Comparison of ENCODE assay signal across 25 cellular contexts in genomic region chr12:65953621-65954020, GRCh38.
DNase-seq lines count a peak whose midpoint lies in the region; TF ChIP-seq lines count a peak whose summit lies in the region.
"Had no signal": no experiment of that assay in that cellular context is flagged by ENCODE, and none has a peak within 500 bp of the region (broad histone marks: within the 10 kb centered on the region; RNA-seq: fewer than 3 reads in every experiment).

No MANE protein-coding gene starts in this region.

- peaks cover 1% of the 10 kb centered on the region for H3K79me1 ChIP-seq in mesenchymal stem cell (replicated peaks; ENCODE audit: low read length, poor library complexity, severe bottlenecking)

- H3K18ac ChIP-seq in mesenchymal stem cell (ENCODE audit: low read depth in 1 of 2, low read length in 2 of 2): no peak overlapping the region

- no peak overlapping the region for H2AK5ac ChIP-seq in mesenchymal stem cell (ENCODE audit: low read length, severe bottlenecking)

- H2BK5ac ChIP-seq in mesenchymal stem cell (ENCODE audit: low read depth, low read length, poor library complexity, severe bottlenecking): no peak overlapping the region

- no peak overlapping the region for H3K9ac ChIP-seq in mesenchymal stem cell (ENCODE audit: low read length)

- no peak overlapping the region for H3K4ac ChIP-seq in mesenchymal stem cell (ENCODE audit: low read depth in 1 of 2, low read length in 2 of 2)

- H3K36me3 ChIP-seq in mesenchymal stem cell (ENCODE audit: control insufficient read depth in 1 of 2, insufficient read depth in 2 of 2, low read depth in 1 of 2, low read length in 2 of 2): peaks cover 7 to 60% of the 10 kb centered on the region in 2 experiments
- H3K36me3 ChIP-seq: esophagus muscularis mucosa had no signal

- BruUV-seq in Calu3 (replicated peaks; lab: Mats Ljungman, UMichigan): TSS peak; percentile 11

- 20% methylated on average over 1 of the region's 3 CpGs for WGBS in mesenchymal stem cell

- H2BK15ac ChIP-seq in mesenchymal stem cell (ENCODE audit: low read depth, poor library complexity, severe bottlenecking): no peak overlapping the region

- intact Hi-C loops in Calu3 (cut with micrococcal nuclease; ENCODE audit: unreplicated experiment): loop anchor here (2.0 to 10.0 kb wide), 2 partner anchors 61 to 129 kb away; partner anchors contain the start of gene HMGA2
- intact Hi-C loops in activated naive CD4-positive, alpha-beta T cell treated with anti-CD3 and anti-CD28 coated beads for 36 hours (cut with micrococcal nuclease): no loop called here

- no peaks in the 10 kb centered on the region for H3K9me3 Mint-ChIP-seq in Calu3 (ENCODE audit: low read depth, unreplicated experiment)
- H3K9me3 Mint-ChIP-seq in activated naive CD4-positive, alpha-beta T cell treated with anti-CD3 and anti-CD28 coated beads for 36 hours: no peaks in the 10 kb centered on the region
- H3K9me3 Mint-ChIP-seq: CD8-positive, alpha-beta memory T cell; IgD-negative memory B cell; T-cell; type B pancreatic cell had no signal

- no peak for DNase-seq in Calu3
- peak; percentile 63 for DNase-seq in HS-5 (ENCODE audit: low read depth)
- peak; percentile 26 for DNase-seq in dermis blood vessel endothelial cell
- peak; percentile 49 for DNase-seq in mesenchymal stem cell
- no peak for DNase-seq in activated CD8-positive, alpha-beta memory T cell treated with anti-CD3 and anti-CD28 coated beads for 24 hours
- DNase-seq in hippocampal formation (lab: John Stamatoyannopoulos, UW): no peak
- no peak for DNase-seq in activated naive CD4-positive, alpha-beta T cell treated with anti-CD3 and anti-CD28 coated beads for 36 hours
- DNase-seq in activated CD4-positive, alpha-beta T cell treated with anti-CD3 and anti-CD28 coated beads, Interleukin-2, amount 50 U/mL, for 4 hours: no peak
- DNase-seq: activated CD4-positive, alpha-beta T cell treated with anti-CD3 and anti-CD28 coated beads, Interleukin-2, amount 50 U/mL, for 48 hours; activated effector memory CD4-positive, alpha-beta T cell treated with anti-CD3 and anti-CD28 coated beads, Interleukin-2, amount 50 U/mL, for 16 hours; AML-193; amniotic stem cell; caudate nucleus; CD8-positive, alpha-beta memory T cell; DND-41; NCI-H146; NCI-H2171; NCI-H526 treated with DMSO at 0.1 percent for 48 hours; SHP77; stimulated activated CD4-positive, alpha-beta T cell treated with anti-CD3 and anti-CD28 coated beads, Interleukin-4, amount 100 ng/mL, for 4 hours; T-cell had no signal

- no peak overlapping the region for H3K4me2 ChIP-seq in mesenchymal stem cell (ENCODE audit: low read length, poor library complexity, severe bottlenecking)

- H3K27ac Mint-ChIP-seq in Calu3 (ENCODE audit: unreplicated experiment): peak overlapping the region; percentile 23
- H3K27ac Mint-ChIP-seq in activated naive CD4-positive, alpha-beta T cell treated with anti-CD3 and anti-CD28 coated beads for 36 hours: no peak overlapping the region
- H3K27ac Mint-ChIP-seq: CD8-positive, alpha-beta memory T cell; IgD-negative memory B cell; T-cell had no signal

- no peaks in the 10 kb centered on the region for H3K27me3 ChIP-seq in mesenchymal stem cell (ENCODE audit: control insufficient read depth in 1 of 2, insufficient read depth in 1 of 2, low read length in 2 of 2)

- H3K4me3 Mint-ChIP-seq in Calu3 (ENCODE audit: low read depth, unreplicated experiment): no peak overlapping the region
- no peak overlapping the region for H3K4me3 Mint-ChIP-seq in activated naive CD4-positive, alpha-beta T cell treated with anti-CD3 and anti-CD28 coated beads for 36 hours
- H3K4me3 Mint-ChIP-seq: CD8-positive, alpha-beta memory T cell; IgD-negative memory B cell; T-cell; type B pancreatic cell had no signal

- CTCF ChIA-PET in Calu3 (lab: Charles Lee): no interaction called here
- CTCF ChIA-PET in activated naive CD4-positive, alpha-beta T cell treated with anti-CD3 and anti-CD28 coated beads for 36 hours (lab: Charles Lee): no interaction called here

- H3K27ac ChIP-seq in mesenchymal stem cell (ENCODE audit: low read length, poor library complexity, severe bottlenecking): peak overlapping the region; percentile 47
- H3K27ac ChIP-seq: esophagus muscularis mucosa, HL-60 had no signal

- H3K14ac ChIP-seq in mesenchymal stem cell (ENCODE audit: low read length in 2 of 2): no peak overlapping the region

- no peak overlapping the region for H4K91ac ChIP-seq in mesenchymal stem cell (ENCODE audit: low read length)

- H3K4me1 ChIP-seq in mesenchymal stem cell (ENCODE audit: control insufficient read depth, insufficient read depth, low read depth, low read length): peaks cover 8% of the 10 kb centered on the region

- peaks cover 75% of the 10 kb centered on the region for H3K4me1 Mint-ChIP-seq in Calu3 (ENCODE audit: low read depth, unreplicated experiment)
- peaks cover 4% of the 10 kb centered on the region for H3K4me1 Mint-ChIP-seq in activated naive CD4-positive, alpha-beta T cell treated with anti-CD3 and anti-CD28 coated beads for 36 hours (ENCODE audit: low read depth)

- H3K9me3 ChIP-seq in mesenchymal stem cell (ENCODE audit: control insufficient read depth, low read length): no peaks in the 10 kb centered on the region
- H3K9me3 ChIP-seq: esophagus muscularis mucosa had no signal

- no peak overlapping the region for H2BK12ac ChIP-seq in mesenchymal stem cell (ENCODE audit: low read length in 2 of 2)

- no peak overlapping the region for H3K23ac ChIP-seq in mesenchymal stem cell (ENCODE audit: low read length in 2 of 2)

- H3K4me3 ChIP-seq in mesenchymal stem cell (ENCODE audit: insufficient read depth in 1 of 2, low read depth in 1 of 2, low read length in 2 of 2): no peak overlapping the region
- H3K4me3 ChIP-seq: esophagus muscularis mucosa had no signal

- H4K8ac ChIP-seq in mesenchymal stem cell (ENCODE audit: low read length): no peak overlapping the region

- no peak for TF ChIP-seq CTCF in Calu3 (IDR thresholded peaks at IDR 0.05; ENCODE audit: unreplicated experiment)

- peaks cover 27% of the 10 kb centered on the region for H3K36me3 Mint-ChIP-seq in Calu3 (ENCODE audit: insufficient read depth, unreplicated experiment)
- H3K36me3 Mint-ChIP-seq in activated naive CD4-positive, alpha-beta T cell treated with anti-CD3 and anti-CD28 coated beads for 36 hours (ENCODE audit: low read depth): no peaks in the 10 kb centered on the region
- H3K36me3 Mint-ChIP-seq: CD8-positive, alpha-beta memory T cell; IgD-negative memory B cell; T-cell had no signal

- no peak overlapping the region for H2AFZ ChIP-seq in mesenchymal stem cell (ENCODE audit: low read depth, low read length)

- H3K27me3 Mint-ChIP-seq in Calu3 (ENCODE audit: unreplicated experiment): no peaks in the 10 kb centered on the region
- H3K27me3 Mint-ChIP-seq in activated naive CD4-positive, alpha-beta T cell treated with anti-CD3 and anti-CD28 coated beads for 36 hours (ENCODE audit: low read depth): peaks cover 9% of the 10 kb centered on the region
- H3K27me3 Mint-ChIP-seq: IgD-negative memory B cell, type B pancreatic cell had no signal

- H2BK120ac ChIP-seq in mesenchymal stem cell (ENCODE audit: low read depth, low read length): no peak overlapping the region

Comparison
In these comparisons a context has a peak if more than half of its experiments do, and no peak if none do; other contexts are left out.
1. DNase-seq: peak in HS-5 (single experiment), dermis blood vessel endothelial cell (single experiment) and mesenchymal stem cell (single experiment); none in Calu3 (single experiment), activated CD8-positive, alpha-beta memory T cell treated with anti-CD3 and anti-CD28 coated beads for 24 hours (single experiment), hippocampal formation (0 of 2), activated naive CD4-positive, alpha-beta T cell treated with anti-CD3 and anti-CD28 coated beads for 36 hours (single experiment) and activated CD4-positive, alpha-beta T cell treated with anti-CD3 and anti-CD28 coated beads, Interleukin-2, amount 50 U/mL, for 4 hours (0 of 2).